ENCODE assay signal across 27 cellular contexts in genomic region chr6:41770381-41771057, GRCh38. TPM values are rescaled to one million over a fixed set of nuclear protein-coding genes. Genes with fewer than 3 reads are reported as not detected.
DNase-seq lines count a peak whose midpoint lies in the region; ATAC-seq, FAIRE-seq and TF ChIP-seq lines count a peak whose summit lies in the region.
"Had no signal": no experiment of that assay in that cellular context is flagged by ENCODE, and none has a peak within 500 bp of the region (broad histone marks: within the 10 kb centered on the region; RNA-seq: fewer than 3 reads in every experiment).

No MANE protein-coding gene starts in this region.

- CTCF ChIA-PET in HepG2 (lab: Yijun Ruan, JAX; ENCODE audit: low intra/inter-chr PET ratio, low total read pairs) = no interaction called here

- H3K27ac Mint-ChIP-seq in endothelial cell (ENCODE audit: unreplicated experiment) = peak overlapping the region; percentile 49
- H3K27ac Mint-ChIP-seq: CD4-positive, CD25-positive, alpha-beta regulatory T cell; CD8-positive, alpha-beta memory T cell; GM23338; HFFc6; IgD-negative memory B cell had no signal

- H3K4me1 ChIP-seq in HepG2 (ENCODE audit: insufficient read depth, low read length) (peaks cover 44% of the 10 kb centered on the region), right lobe of liver (no peaks in the 10 kb centered on the region), trophoblast cell (ENCODE audit: control insufficient read depth in 1 of 2, insufficient read depth in 2 of 2, low read length in 2 of 2) (peaks cover 25 to 30% of the 10 kb centered on the region in 2 experiments), stomach (peaks cover 25 to 57% (median 38%) of the 10 kb centered on the region in 4 donors)

- intact Hi-C loops in HepG2 (cut with micrococcal nuclease; ENCODE audit: unreplicated experiment) = no loop called here
- intact Hi-C loops in right lobe of liver (cut with DNase I) = no loop called here
- intact Hi-C loops in stomach (cut with DNase I; ENCODE audit: low total_unique reads) = loop anchor here (5.0 kb wide), 1 partner anchor 73 kb away; no protein-coding TSS in a partner anchor

- H3K9ac ChIP-seq in HepG2 (ENCODE audit: insufficient read depth, low read depth, low read length) = no peak overlapping the region
- no peak overlapping the region for H3K9ac ChIP-seq in trophoblast cell (ENCODE audit: low read length)

- H3K79me1 ChIP-seq in trophoblast cell (ENCODE audit: low read length) = peaks cover 22% of the 10 kb centered on the region

- H3K23ac ChIP-seq in trophoblast cell (ENCODE audit: low read length) = no peak overlapping the region

- H3K4ac ChIP-seq in trophoblast cell (ENCODE audit: low read depth, low read length) = no peak overlapping the region

- no peak overlapping the region for H3K4me3 ChIP-seq in HepG2 (replicated peaks in 1 of 3; ENCODE audit: insufficient read depth in 1 of 3, low read depth in 2 of 3, low read length in 3 of 3)
- H3K4me3 ChIP-seq in right lobe of liver = no peak overlapping the region
- no peak overlapping the region for H3K4me3 ChIP-seq in trophoblast cell (ENCODE audit: low read depth, low read length)
- no peak overlapping the region for H3K4me3 ChIP-seq in stomach
- H3K4me3 ChIP-seq: GM12878, GM23338 had no signal

- H3K27ac ChIP-seq in HepG2 (ENCODE audit: extremely low read length, insufficient read depth, low read length) (no peak overlapping the region), right lobe of liver (no peak overlapping the region), trophoblast cell (ENCODE audit: low read depth, low read length) (no peak overlapping the region), stomach (peak overlapping the region in 1 of 5 donors; percentile 7)
- H3K27ac ChIP-seq: HL-60 had no signal

- DNase-seq in HepG2 (ENCODE audit: low spot score) (no peak), right lobe of liver (no peak), endothelial cell (ENCODE audit: low spot score) (no peak), trophoblast cell (no peak), stomach (no peak), frontal cortex (ENCODE audit: low spot score in 2 of 2) (no peak)
- DNase-seq: ACHN; BE2C; C1 segment of cervical spinal cord; CD4-positive, CD25-positive, alpha-beta regulatory T cell; CD8-positive, alpha-beta memory T cell; COR-L47; DMS 273 treated with DMSO at 0.1 percent for 48 hours; DMS53; DND-41; EL; HFFc6 had no signal

- TF ChIP-seq EP300 in HepG2 (IDR thresholded peaks at IDR 0.05; ENCODE audit: low read depth in 2 of 2, low read length in 2 of 2) (no peak), HepG2 (CRISPR knock-in tag; IDR thresholded peaks at IDR 0.05; ENCODE audit: borderline replicate concordance) (no peak), stomach (IDR thresholded peaks at IDR 0.05) (no peak)

- H3K79me2 ChIP-seq in HepG2 (ENCODE audit: insufficient read depth, low read length) (no peaks in the 10 kb centered on the region), trophoblast cell (ENCODE audit: control insufficient read depth, insufficient read depth, low read length, poor library complexity) (peaks cover 4% of the 10 kb centered on the region)

- H4K8ac ChIP-seq in trophoblast cell (ENCODE audit: low read depth, low read length) = no peak overlapping the region

- H4K12ac ChIP-seq in trophoblast cell (ENCODE audit: low read depth, low read length) = no peak overlapping the region

- H2AFZ ChIP-seq in HepG2 (ENCODE audit: low read length) = no peak overlapping the region
- no peak overlapping the region for H2AFZ ChIP-seq in trophoblast cell (ENCODE audit: insufficient read depth, low read length, poor library complexity)
- H2AFZ ChIP-seq: GM23338 had no signal

- in situ Hi-C loops in HepG2 (cut with HindIII; ENCODE audit: extremely low pct_ligation_motif_present, low pct_unique_long_range_greater_than_20kb) = no loop called here

- H3K14ac ChIP-seq in trophoblast cell (ENCODE audit: low read length) = peak overlapping the region; percentile 4

- H3K36me3 ChIP-seq in HepG2 (replicated peaks in 1 of 2; ENCODE audit: control insufficient read depth in 1 of 2, insufficient read depth in 2 of 2, low read length in 2 of 2) (peaks cover 22 to 41% of the 10 kb centered on the region in 2 experiments), right lobe of liver (peaks cover 0 to 41% (median 12%) of the 10 kb centered on the region in 4 donors), trophoblast cell (ENCODE audit: control insufficient read depth in 1 of 2, insufficient read depth in 2 of 2, low read length in 2 of 2) (peaks cover 29 to 38% of the 10 kb centered on the region in 2 experiments), stomach (peaks cover 36 to 65% (median 55%) of the 10 kb centered on the region in 4 donors)
- H3K36me3 ChIP-seq: BE2C had no signal

- H4K20me1 ChIP-seq in HepG2 (ENCODE audit: insufficient read depth, low read length) = no peaks in the 10 kb centered on the region

- H3K9me3 ChIP-seq in HepG2 (ENCODE audit: low read length) (no peaks in the 10 kb centered on the region), right lobe of liver (no peaks in the 10 kb centered on the region), trophoblast cell (ENCODE audit: insufficient read depth, low read depth, low read length) (no peaks in the 10 kb centered on the region), stomach (no peaks in the 10 kb centered on the region)
- H3K9me3 ChIP-seq: BE2C had no signal

- POLR2A ChIA-PET in HepG2 (lab: Yijun Ruan, JAX) = interaction anchor here (4.6 kb wide), 1 partner anchor 32 kb away, joined by 112 read pairs; the partner anchor contains the start of gene TFEB

- peaks cover 33% of the 10 kb centered on the region for H3K4me1 Mint-ChIP-seq in endothelial cell (ENCODE audit: unreplicated experiment)
- H3K4me1 Mint-ChIP-seq: CD4-positive, CD25-positive, alpha-beta regulatory T cell; IgD-negative memory B cell had no signal

- TF ChIP-seq CTCF in HepG2 (CRISPR knock-in tag; IDR thresholded peaks at IDR 0.05) (no peak), right lobe of liver (IDR thresholded peaks at IDR 0.05) (no peak), endothelial cell (IDR thresholded peaks at IDR 0.05; ENCODE audit: unreplicated experiment) (no peak), stomach (IDR thresholded peaks at IDR 0.05) (no peak)

- H3K18ac ChIP-seq in trophoblast cell (ENCODE audit: low read length) = no peak overlapping the region

- no TSS peak for BruUV-seq in HepG2 (replicated peaks; lab: Mats Ljungman, UMichigan)

- no peaks in the 10 kb centered on the region for H3K27me3 ChIP-seq in HepG2 (ENCODE audit: control insufficient read depth in 1 of 2, insufficient read depth in 2 of 2, low read length in 2 of 2)
- H3K27me3 ChIP-seq in right lobe of liver = no peaks in the 10 kb centered on the region
- no peaks in the 10 kb centered on the region for H3K27me3 ChIP-seq in trophoblast cell (ENCODE audit: insufficient read depth, low read length)
- no peaks in the 10 kb centered on the region for H3K27me3 ChIP-seq in stomach
- H3K27me3 ChIP-seq: BE2C had no signal

- peak overlapping the region; percentile 31 for H2AK5ac ChIP-seq in trophoblast cell (ENCODE audit: low read length)

- H3K4me2 ChIP-seq in HepG2 (ENCODE audit: low read depth, low read length) (no peak overlapping the region), trophoblast cell (ENCODE audit: low read length) (no peak overlapping the region)
- H3K4me2 ChIP-seq: GM23338 had no signal

- H4K91ac ChIP-seq in trophoblast cell (ENCODE audit: low read depth, low read length) = peak overlapping the region; percentile 40

- H3K9me3 Mint-ChIP-seq in endothelial cell (ENCODE audit: unreplicated experiment) = no peaks in the 10 kb centered on the region
- H3K9me3 Mint-ChIP-seq: CD8-positive, alpha-beta memory T cell; GM23338; HFFc6; IgD-negative memory B cell had no signal

- no peak for TF ChIP-seq POLR2A in HepG2 (IDR thresholded peaks at IDR 0.05; ENCODE audit: insufficient read depth in 1 of 2, low read depth in 2 of 2, low read length in 2 of 2)
- TF ChIP-seq POLR2A in right lobe of liver (IDR thresholded peaks at IDR 0.05) = no peak
- no peak for TF ChIP-seq POLR2A in stomach (IDR thresholded peaks at IDR 0.05)

- TF ChIP-seq RAD21 in HepG2 (CRISPR knock-in tag; IDR thresholded peaks at IDR 0.05) = no peak

- peak overlapping the region; percentile 25 for H2BK12ac ChIP-seq in trophoblast cell (ENCODE audit: low read length)

- H3K36me3 Mint-ChIP-seq in endothelial cell (ENCODE audit: low read depth, unreplicated experiment) = peaks cover 31% of the 10 kb centered on the region

- ATAC-seq in HepG2 (no peak), right lobe of liver (no peak), GM21360 (IDR thresholded peaks at IDR 0.05; ENCODE audit: unreplicated experiment) (no peak)
- ATAC-seq: GM12878, GM23338, HCT116 had no signal

- 98% methylated on average over 30 of the region's 30 CpGs for WGBS in HepG2 (ENCODE audit: low lambda C conversion rate)
- 97% methylated on average over 13 of the region's 30 CpGs for WGBS in right lobe of liver (ENCODE audit: insufficient coverage, low coverage, low lambda C conversion rate, missing lambda C conversion rate)
- WGBS in trophoblast cell (ENCODE audit: extremely low coverage, insufficient coverage, insufficient read length) = no CpG with 5 or more reads among the region's 30 CpGs
- WGBS in stomach, 5 donors = 84 to 92% (median 91%) methylated on average over 17 to 30 of the region's 30 CpGs

- no peak for FAIRE-seq in HepG2 (lab: Jason Lieb, UNC)
- no peak for FAIRE-seq in frontal cortex (lab: Jason Lieb, UNC)
- FAIRE-seq: A204.1, GM12878, H54 had no signal

- no peak overlapping the region for H2BK120ac ChIP-seq in trophoblast cell (ENCODE audit: insufficient read depth, low read length, poor library complexity)

- no peak overlapping the region for H3K4me3 Mint-ChIP-seq in endothelial cell (ENCODE audit: unreplicated experiment)
- H3K4me3 Mint-ChIP-seq: CD4-positive, CD25-positive, alpha-beta regulatory T cell; CD8-positive, alpha-beta memory T cell; GM23338; HFFc6; IgD-negative memory B cell had no signal

- no peak overlapping the region for H2BK5ac ChIP-seq in trophoblast cell (ENCODE audit: low read depth, low read length, poor library complexity)

- H3K27me3 Mint-ChIP-seq in endothelial cell (ENCODE audit: unreplicated experiment) = peaks cover 2% of the 10 kb centered on the region
- H3K27me3 Mint-ChIP-seq: IgD-negative memory B cell had no signal

RNA-seq across cellular contexts. Expression of gene FRS3, which starts 9.2 kb away (rescaled TPM):
- total RNA-seq in HepG2 (2016; rRNA removed; fragmentation: Illumina TruSeq; extraction: Trizol) (1.5 and 3.0 TPM in 2 replicates), right lobe of liver (1 to 10 TPM in 5 of 6 experiments, under 1 TPM in 1; 0.68 to 3.0 (median 1.9) TPM), endothelial cell (ENCODE audit: unreplicated experiment) (8.8 TPM), stomach (10 to 100 TPM in 1 of 5 donors, 1 to 10 TPM in 3, under 1 TPM in 1; 0.29 to 22.2 (median 3.1) TPM), frontal cortex (9.4 TPM)
- total RNA-seq in HepG2 (2016; cell fraction: cytosol; rRNA removed; fragmentation: Illumina TruSeq; extraction: Trizol; ENCODE audit: low read depth) = 3.2 and 3.7 TPM in 2 replicates
- total RNA-seq in HepG2 (2016; cell fraction: insoluble cytoplasmic fraction; rRNA removed; fragmentation: Illumina TruSeq; extraction: Trizol) = 1.2 and 2.7 TPM in 2 replicates
- 6.5 and 6.6 TPM in 2 replicates for total RNA-seq in HepG2 (2016; cell fraction: membrane; rRNA removed; fragmentation: Illumina TruSeq; extraction: Trizol)
- 3.2 and 4.8 TPM in 2 replicates for total RNA-seq in HepG2 (2016; cell fraction: nucleus; rRNA removed; fragmentation: Illumina TruSeq; extraction: Trizol)
- polyA plus RNA-seq in HepG2 (2011; rRNA removed) (7.1 and 7.4 TPM in 2 replicates), stomach (1 to 10 TPM; 2.9 to 4.4 (median 4.1) TPM)
- polyA plus RNA-seq in HepG2 (2011; cell fraction: cytosol; rRNA removed) = 6.7 TPM in 2 replicates
- 11.2 and 14.1 TPM in 2 replicates for polyA plus RNA-seq in HepG2 (2011; cell fraction: nucleus; rRNA removed)
- polyA plus RNA-seq in HepG2 (2012) = 2.5 and 2.9 TPM in 2 replicates
- polyA plus RNA-seq in HepG2 (2016; cell fraction: cytosol; fragmentation: Illumina TruSeq; extraction: Trizol; ENCODE audit: low read depth) = 5.9 and 6.1 TPM in 2 replicates
- 3.0 and 3.6 TPM in 2 replicates for polyA plus RNA-seq in HepG2 (2016; cell fraction: insoluble cytoplasmic fraction; fragmentation: Illumina TruSeq; extraction: Trizol; ENCODE audit: low read depth)
- polyA plus RNA-seq in HepG2 (2016; cell fraction: membrane; fragmentation: Illumina TruSeq; extraction: Trizol; ENCODE audit: low read depth) = 10.2 and 10.3 TPM in 2 replicates
- 11.8 and 13.3 TPM in 2 replicates for polyA plus RNA-seq in HepG2 (2016; cell fraction: nucleus; fragmentation: Illumina TruSeq; extraction: Trizol; ENCODE audit: insufficient read depth, low read depth)
- polyA minus RNA-seq in HepG2 (2011; rRNA and poly(A)+ RNA removed; ENCODE audit: low replicate concordance) = 2.6 and 8.3 TPM in 2 replicates
- 0.89 and 2.1 TPM in 2 replicates for polyA minus RNA-seq in HepG2 (2011; cell fraction: cytosol; rRNA and poly(A)+ RNA removed)
- 3.4 and 3.5 TPM in 2 replicates for polyA minus RNA-seq in HepG2 (2011; cell fraction: nucleus; rRNA and poly(A)+ RNA removed)
- polyA plus RNA-seq in trophoblast cell (2013) = 3.6 and 4.1 TPM in 2 replicates

RNA-seq across cellular contexts. Expression of gene PRICKLE4, which starts 10.1 kb away (rescaled TPM):
- total RNA-seq in HepG2 (2016; rRNA removed; fragmentation: Illumina TruSeq; extraction: Trizol) (1.2 TPM in 1 of 2 replicates, not detected in the other), right lobe of liver (1 to 10 TPM in 5 of 6 experiments, not detected in 1; 1.3 to 3.1 (median 2.7) TPM), endothelial cell (ENCODE audit: unreplicated experiment) (20.7 TPM), stomach (10 to 100 TPM in 3 of 5 donors, 1 to 10 TPM in 2; 4.4 to 77.0 (median 27.8) TPM), frontal cortex (0.41 TPM)
- 0.91 TPM in 1 of 2 replicates, not detected in the other for total RNA-seq in HepG2 (2016; cell fraction: cytosol; rRNA removed; fragmentation: Illumina TruSeq; extraction: Trizol; ENCODE audit: low read depth)
- 0.50 TPM in 1 of 2 replicates, not detected in the other for total RNA-seq in HepG2 (2016; cell fraction: insoluble cytoplasmic fraction; rRNA removed; fragmentation: Illumina TruSeq; extraction: Trizol)
- total RNA-seq in HepG2 (2016; cell fraction: membrane; rRNA removed; fragmentation: Illumina TruSeq; extraction: Trizol) = not detected in 2 replicates
- 0.88 and 1.6 TPM in 2 replicates for total RNA-seq in HepG2 (2016; cell fraction: nucleus; rRNA removed; fragmentation: Illumina TruSeq; extraction: Trizol)
- polyA plus RNA-seq in HepG2 (2011; rRNA removed) (0.74 and 0.92 TPM in 2 replicates), stomach (1 to 10 TPM in 2 of 3 donors, not detected in 1; 1.9 to 4.8 TPM)
- 0.15 and 0.34 TPM in 2 replicates for polyA plus RNA-seq in HepG2 (2011; cell fraction: cytosol; rRNA removed)
- polyA plus RNA-seq in HepG2 (2011; cell fraction: nucleus; rRNA removed) = 26.8 and 42.0 TPM in 2 replicates
- 3.7 and 5.4 TPM in 2 replicates for polyA plus RNA-seq in HepG2 (2012)
- polyA plus RNA-seq in HepG2 (2016; cell fraction: cytosol; fragmentation: Illumina TruSeq; extraction: Trizol; ENCODE audit: low read depth) = not detected in 2 replicates
- polyA plus RNA-seq in HepG2 (2016; cell fraction: insoluble cytoplasmic fraction; fragmentation: Illumina TruSeq; extraction: Trizol; ENCODE audit: low read depth) = not detected in 2 replicates
- polyA plus RNA-seq in HepG2 (2016; cell fraction: membrane; fragmentation: Illumina TruSeq; extraction: Trizol; ENCODE audit: low read depth) = not detected in 2 replicates
- polyA plus RNA-seq in HepG2 (2016; cell fraction: nucleus; fragmentation: Illumina TruSeq; extraction: Trizol; ENCODE audit: insufficient read depth, low read depth) = 10.5 and 24.2 TPM in 2 replicates
- 0.30 TPM in 1 of 2 replicates, not detected in the other for polyA minus RNA-seq in HepG2 (2011; rRNA and poly(A)+ RNA removed; ENCODE audit: low replicate concordance)
- not detected in 2 replicates for polyA minus RNA-seq in HepG2 (2011; cell fraction: cytosol; rRNA and poly(A)+ RNA removed)
- 3.6 and 5.6 TPM in 2 replicates for polyA minus RNA-seq in HepG2 (2011; cell fraction: nucleus; rRNA and poly(A)+ RNA removed)
- polyA plus RNA-seq in trophoblast cell (2013) = 0.29 and 0.36 TPM in 2 replicates
- total RNA-seq: CD4-positive, CD25-positive, alpha-beta regulatory T cell; CD8-positive, alpha-beta memory T cell; G401 had no signal
- polyA plus RNA-seq: CD4-positive, CD25-positive, alpha-beta regulatory T cell; CD8-positive, alpha-beta memory T cell; IgD-negative memory B cell had no signal

RNA-seq across cellular contexts. Expression of gene TOMM6, which starts 17.0 kb away (rescaled TPM):
- total RNA-seq in HepG2 (2016; rRNA removed; fragmentation: Illumina TruSeq; extraction: Trizol) (321 and 480 TPM in 2 replicates), right lobe of liver (100 to 1,000 TPM in 1 of 6 experiments, 10 to 100 TPM in 5; 61.8 to 104 (median 75.6) TPM), endothelial cell (ENCODE audit: unreplicated experiment) (167 TPM), stomach (100 to 1,000 TPM in 2 of 5 donors, 10 to 100 TPM in 3; 11.9 to 159 (median 68.7) TPM), frontal cortex (35.9 TPM)
- 182 and 204 TPM in 2 replicates for total RNA-seq in HepG2 (2016; cell fraction: cytosol; rRNA removed; fragmentation: Illumina TruSeq; extraction: Trizol; ENCODE audit: low read depth)
- total RNA-seq in HepG2 (2016; cell fraction: insoluble cytoplasmic fraction; rRNA removed; fragmentation: Illumina TruSeq; extraction: Trizol) = 330 and 503 TPM in 2 replicates
- 320 and 325 TPM in 2 replicates for total RNA-seq in HepG2 (2016; cell fraction: membrane; rRNA removed; fragmentation: Illumina TruSeq; extraction: Trizol)
- total RNA-seq in HepG2 (2016; cell fraction: nucleus; rRNA removed; fragmentation: Illumina TruSeq; extraction: Trizol) = 122 and 129 TPM in 2 replicates
- polyA plus RNA-seq in HepG2 (2011; rRNA removed) (253 and 320 TPM in 2 replicates), stomach (100 to 1,000 TPM; 308 to 343 (median 323) TPM)
- polyA plus RNA-seq in HepG2 (2011; cell fraction: cytosol; rRNA removed) = 433 and 522 TPM in 2 replicates
- polyA plus RNA-seq in HepG2 (2011; cell fraction: nucleus; rRNA removed) = 91.8 and 123 TPM in 2 replicates
- polyA plus RNA-seq in HepG2 (2012) = 249 and 333 TPM in 2 replicates
- polyA plus RNA-seq in HepG2 (2016; cell fraction: cytosol; fragmentation: Illumina TruSeq; extraction: Trizol; ENCODE audit: low read depth) = 294 and 323 TPM in 2 replicates
- polyA plus RNA-seq in HepG2 (2016; cell fraction: insoluble cytoplasmic fraction; fragmentation: Illumina TruSeq; extraction: Trizol; ENCODE audit: low read depth) = 735 and 804 TPM in 2 replicates
- polyA plus RNA-seq in HepG2 (2016; cell fraction: membrane; fragmentation: Illumina TruSeq; extraction: Trizol; ENCODE audit: low read depth) = 428 and 438 TPM in 2 replicates
- 298 and 310 TPM in 2 replicates for polyA plus RNA-seq in HepG2 (2016; cell fraction: nucleus; fragmentation: Illumina TruSeq; extraction: Trizol; ENCODE audit: insufficient read depth, low read depth)
- polyA minus RNA-seq in HepG2 (2011; rRNA and poly(A)+ RNA removed; ENCODE audit: low replicate concordance) = 74.4 and 157 TPM in 2 replicates
- 41.7 and 56.4 TPM in 2 replicates for polyA minus RNA-seq in HepG2 (2011; cell fraction: cytosol; rRNA and poly(A)+ RNA removed)
- 32.9 and 43.8 TPM in 2 replicates for polyA minus RNA-seq in HepG2 (2011; cell fraction: nucleus; rRNA and poly(A)+ RNA removed)
- 214 and 233 TPM in 2 replicates for polyA plus RNA-seq in trophoblast cell (2013)

RNA-seq across cellular contexts. Expression of gene PGC, which starts 23.3 kb away (rescaled TPM):
- total RNA-seq in HepG2 (2016; rRNA removed; fragmentation: Illumina TruSeq; extraction: Trizol) (225 and 502 TPM in 2 replicates), right lobe of liver (under 1 TPM in 1 of 6 experiments, not detected in 5; 0.31 TPM), endothelial cell (ENCODE audit: unreplicated experiment) (not detected), stomach (over 10,000 TPM in 1 of 5 donors, 1,000 to 10,000 TPM in 3, 100 to 1,000 TPM in 1; 101 to 32,926 (median 1,172) TPM), frontal cortex (under 0.01 TPM)
- total RNA-seq in HepG2 (2016; cell fraction: cytosol; rRNA removed; fragmentation: Illumina TruSeq; extraction: Trizol; ENCODE audit: low read depth) = 33.5 and 35.5 TPM in 2 replicates
- total RNA-seq in HepG2 (2016; cell fraction: insoluble cytoplasmic fraction; rRNA removed; fragmentation: Illumina TruSeq; extraction: Trizol) = 215 and 502 TPM in 2 replicates
- 52.5 and 53.3 TPM in 2 replicates for total RNA-seq in HepG2 (2016; cell fraction: membrane; rRNA removed; fragmentation: Illumina TruSeq; extraction: Trizol)
- total RNA-seq in HepG2 (2016; cell fraction: nucleus; rRNA removed; fragmentation: Illumina TruSeq; extraction: Trizol) = 408 and 459 TPM in 2 replicates
- polyA plus RNA-seq in HepG2 (2011; rRNA removed) (397 and 426 TPM in 2 replicates), stomach (over 10,000 TPM in 2 of 3 donors, 1,000 to 10,000 TPM in 1; 8,432 to 48,206 (median 26,682) TPM)
- polyA plus RNA-seq in HepG2 (2011; cell fraction: cytosol; rRNA removed) = 243 and 350 TPM in 2 replicates
- polyA plus RNA-seq in HepG2 (2011; cell fraction: nucleus; rRNA removed) = 216 and 252 TPM in 2 replicates
- polyA plus RNA-seq in HepG2 (2012) = 62.0 and 149 TPM in 2 replicates
- 47.7 and 50.1 TPM in 2 replicates for polyA plus RNA-seq in HepG2 (2016; cell fraction: cytosol; fragmentation: Illumina TruSeq; extraction: Trizol; ENCODE audit: low read depth)
- 245 and 256 TPM in 2 replicates for polyA plus RNA-seq in HepG2 (2016; cell fraction: insoluble cytoplasmic fraction; fragmentation: Illumina TruSeq; extraction: Trizol; ENCODE audit: low read depth)
- 48.1 and 51.7 TPM in 2 replicates for polyA plus RNA-seq in HepG2 (2016; cell fraction: membrane; fragmentation: Illumina TruSeq; extraction: Trizol; ENCODE audit: low read depth)
- 704 and 739 TPM in 2 replicates for polyA plus RNA-seq in HepG2 (2016; cell fraction: nucleus; fragmentation: Illumina TruSeq; extraction: Trizol; ENCODE audit: insufficient read depth, low read depth)
- polyA minus RNA-seq in HepG2 (2011; rRNA and poly(A)+ RNA removed; ENCODE audit: low replicate concordance) = 0.21 and 469 TPM in 2 replicates
- 339 and 439 TPM in 2 replicates for polyA minus RNA-seq in HepG2 (2011; cell fraction: cytosol; rRNA and poly(A)+ RNA removed)
- polyA minus RNA-seq in HepG2 (2011; cell fraction: nucleus; rRNA and poly(A)+ RNA removed) = 61.8 and 63.7 TPM in 2 replicates
- 14.2 and 17.6 TPM in 2 replicates for polyA plus RNA-seq in trophoblast cell (2013)
- total RNA-seq: CD4-positive, CD25-positive, alpha-beta regulatory T cell; CD8-positive, alpha-beta memory T cell; G401; GM23338; HFFc6; HT1080 had no signal
- polyA plus RNA-seq: CD4-positive, CD25-positive, alpha-beta regulatory T cell; CD8-positive, alpha-beta memory T cell; GM12878; GM23338; IgD-negative memory B cell had no signal

RNA-seq across cellular contexts. Expression of gene TFEB, which starts 35.1 kb away (rescaled TPM):
- total RNA-seq in HepG2 (2016; rRNA removed; fragmentation: Illumina TruSeq; extraction: Trizol) = 12.8 and 13.3 TPM in 2 replicates
- 7.3 and 10.0 TPM in 2 replicates for total RNA-seq in HepG2 (2016; cell fraction: cytosol; rRNA removed; fragmentation: Illumina TruSeq; extraction: Trizol; ENCODE audit: low read depth)
- total RNA-seq in HepG2 (2016; cell fraction: insoluble cytoplasmic fraction; rRNA removed; fragmentation: Illumina TruSeq; extraction: Trizol) = 10.9 and 15.1 TPM in 2 replicates
- total RNA-seq in HepG2 (2016; cell fraction: membrane; rRNA removed; fragmentation: Illumina TruSeq; extraction: Trizol) = 15.3 and 15.8 TPM in 2 replicates
- total RNA-seq in HepG2 (2016; cell fraction: nucleus; rRNA removed; fragmentation: Illumina TruSeq; extraction: Trizol) = 9.0 and 11.5 TPM in 2 replicates
- 18.7 and 21.6 TPM in 2 replicates for polyA plus RNA-seq in HepG2 (2011; rRNA removed)
- 7.6 and 16.3 TPM in 2 replicates for polyA plus RNA-seq in HepG2 (2011; cell fraction: cytosol; rRNA removed)
- 14.8 and 19.8 TPM in 2 replicates for polyA plus RNA-seq in HepG2 (2011; cell fraction: nucleus; rRNA removed)
- 4.8 and 7.7 TPM in 2 replicates for polyA plus RNA-seq in HepG2 (2012)
- polyA plus RNA-seq in HepG2 (2016; cell fraction: cytosol; fragmentation: Illumina TruSeq; extraction: Trizol; ENCODE audit: low read depth) = 8.4 and 9.0 TPM in 2 replicates
- 13.2 and 14.2 TPM in 2 replicates for polyA plus RNA-seq in HepG2 (2016; cell fraction: insoluble cytoplasmic fraction; fragmentation: Illumina TruSeq; extraction: Trizol; ENCODE audit: low read depth)
- polyA plus RNA-seq in HepG2 (2016; cell fraction: membrane; fragmentation: Illumina TruSeq; extraction: Trizol; ENCODE audit: low read depth) = 12.3 and 14.8 TPM in 2 replicates
- polyA plus RNA-seq in HepG2 (2016; cell fraction: nucleus; fragmentation: Illumina TruSeq; extraction: Trizol; ENCODE audit: insufficient read depth, low read depth) = 26.4 and 27.9 TPM in 2 replicates
- polyA minus RNA-seq in HepG2 (2011; rRNA and poly(A)+ RNA removed; ENCODE audit: low replicate concordance) = 22.8 and 39.7 TPM in 2 replicates
- polyA minus RNA-seq in HepG2 (2011; cell fraction: cytosol; rRNA and poly(A)+ RNA removed) = 9.2 and 12.8 TPM in 2 replicates
- polyA minus RNA-seq in HepG2 (2011; cell fraction: nucleus; rRNA and poly(A)+ RNA removed) = 9.1 and 10.8 TPM in 2 replicates
- total RNA-seq in right lobe of liver = 1 to 10 TPM; 4.5 to 9.2 (median 6.6) TPM
- total RNA-seq in endothelial cell (ENCODE audit: unreplicated experiment) = 10.4 TPM
- polyA plus RNA-seq in trophoblast cell (2013) = 25.4 and 27.9 TPM in 2 replicates
- 100 to 1,000 TPM in 1 of 5 donors, 10 to 100 TPM in 2, 1 to 10 TPM in 2; 6.4 to 130 (median 12.9) TPM for total RNA-seq in stomach
- 10 to 100 TPM; 12.1 to 19.5 (median 14.0) TPM for polyA plus RNA-seq in stomach
- total RNA-seq in frontal cortex = 1.6 TPM
